Comparison of ENCODE assay signal across 8 cellular contexts in genomic region chr1:25692560-25692959, GRCh38.
DNase-seq lines count a peak whose midpoint lies in the region; ATAC-seq, FAIRE-seq and TF ChIP-seq lines count a peak whose summit lies in the region.

No MANE protein-coding gene starts in this region.

- in situ Hi-C loops in GM23248 (cut with MboI) (no loop called here), ACHN (cut with HindIII; ENCODE audit: low pct_ligation_motif_present, low pct_unique_long_range_greater_than_20kb, low sequenced_read_pairs) (no loop called here)

- no peak overlapping the region for H2AFZ ChIP-seq in GM23248

- H3K9ac ChIP-seq in GM23248, result no peak overlapping the region

- H3K36me3 ChIP-seq in RWPE2 (ENCODE audit: low read depth) (no peaks in the 10 kb centered on the region), GM23248 (ENCODE audit: low read depth) (no peaks in the 10 kb centered on the region)

- DNase-seq in A549 (ENCODE audit: low read depth in 1 of 2, low spot score in 1 of 2) (peak; percentile 19 to 25), GM12865 (ENCODE audit: low read depth) (peak; percentile 24), RWPE2 (ENCODE audit: low spot score) (no peak), fibroblast of the aortic adventitia (ENCODE audit: low read depth) (no peak), GM23248 (no peak), NCI-H774 (lab: John Stamatoyannopoulos, UW) (no peak), ACHN (no peak)

- H3K27me3 ChIP-seq in RWPE2 (ENCODE audit: insufficient read depth, poor library complexity, severe bottlenecking) (no peaks in the 10 kb centered on the region), GM23248 (replicated peaks; ENCODE audit: insufficient read depth) (0 out of 2 replicates have a peak, but pooled peaks cover 3% of the 10 kb centered on the region)

- POLR2A ChIA-PET in A549 (lab: Yijun Ruan, JAX), result no interaction called here

- H3K27ac ChIP-seq in A549, result no peak overlapping the region
- H3K27ac ChIP-seq in RWPE2 (ENCODE audit: poor library complexity, severe bottlenecking), result no peak overlapping the region
- no peak overlapping the region for H3K27ac ChIP-seq in GM23248

- H4K20me1 ChIP-seq in GM23248 (ENCODE audit: insufficient read depth), result no peaks in the 10 kb centered on the region

- TF ChIP-seq CTCF in A549 (IDR thresholded peaks at IDR 0.05) (peak; percentile 30; the same call in 2 of the 3 replicates), GM12865 (IDR thresholded peaks at IDR 0.05; ENCODE audit: insufficient read depth, low read depth, low read length, missing control alignments) (peak; percentile 63), RWPE2 (IDR thresholded peaks at IDR 0.05; ENCODE audit: poor library complexity, severe bottlenecking) (peak; percentile 23), fibroblast of the aortic adventitia (IDR thresholded peaks at IDR 0.05; ENCODE audit: insufficient read depth, low read length) (peak; percentile 42)

- no peak for TF ChIP-seq EP300 in A549 (IDR thresholded peaks at IDR 0.05)

- TF ChIP-seq POLR2A in A549 (IDR thresholded peaks at IDR 0.05; ENCODE audit: low read length), result no peak

- H3K4me3 ChIP-seq in A549, result no peak overlapping the region
- no peak overlapping the region for H3K4me3 ChIP-seq in GM12865 (ENCODE audit: low read depth, low read length)
- no peak overlapping the region for H3K4me3 ChIP-seq in RWPE2 (ENCODE audit: severe bottlenecking)
- no peak overlapping the region for H3K4me3 ChIP-seq in fibroblast of the aortic adventitia (ENCODE audit: low read depth, low read length)
- H3K4me3 ChIP-seq in GM23248, result no peak overlapping the region

- TF ChIP-seq RAD21 in A549 (conservative IDR thresholded peaks at IDR 0.05 in 1 of 2, IDR thresholded peaks at IDR 0.05 in 1 of 2), result peak; percentile 27 to 42; a peak in 1 of 5 replicates

- H3K9me3 ChIP-seq in A549 (no peaks in the 10 kb centered on the region), RWPE2 (ENCODE audit: severe bottlenecking) (no peaks in the 10 kb centered on the region), GM23248 (ENCODE audit: low read depth) (no peaks in the 10 kb centered on the region)

- H3K4me2 ChIP-seq in A549 (no peak overlapping the region), GM23248 (ENCODE audit: unreplicated experiment) (no peak overlapping the region)

- H3F3A ChIP-seq in GM23248 (ENCODE audit: insufficient read depth), result peaks cover 38% of the 10 kb centered on the region

- FAIRE-seq in A549 (lab: Jason Lieb, UNC), result no peak

- H3K4me1 ChIP-seq in A549 (peaks cover 24% of the 10 kb centered on the region), RWPE2 (ENCODE audit: insufficient read depth, poor library complexity, severe bottlenecking) (peaks cover 10% of the 10 kb centered on the region), GM23248 (ENCODE audit: insufficient read depth) (peaks cover 34% of the 10 kb centered on the region)

- ATAC-seq in A549 (peak in 1 of 2 experiments; percentile 68; a peak in 3 of 6 replicates), RWPE2 (ENCODE audit: low read depth) (no peak), HG02759 (IDR thresholded peaks at IDR 0.05; ENCODE audit: unreplicated experiment) (no peak)

- CTCF ChIA-PET in A549 (lab: Yijun Ruan, JAX), result interaction anchor here (0.8 to 1.9 kb wide), 8 partner anchors 14 to 77 kb away, joined by 3 to 4 read pairs (median 3); no protein-coding TSS in a partner anchor

- no peaks in the 10 kb centered on the region for H3K9me2 ChIP-seq in GM23248 (ENCODE audit: insufficient read depth)

- no peaks in the 10 kb centered on the region for H3K79me2 ChIP-seq in GM23248 (ENCODE audit: insufficient read depth)

- 28% methylated on average over 5 of the region's 6 CpGs for WGBS in A549 (ENCODE audit: missing lambda C conversion rate)
- 90 to 91% methylated on average over 6 of the region's 6 CpGs for WGBS in GM23248 (ENCODE audit: low coverage in 1 of 2, low lambda C conversion rate in 2 of 2, missing lambda C conversion rate in 2 of 2), 2 experiments

TF ChIP-seq in A549, 52 proteins besides CTCF, POLR2A, EP300 and RAD21:
- TF ChIP-seq ELK1 (IDR thresholded peaks at IDR 0.05; ENCODE audit: low read depth, low read length) (no peak), RFX5 (IDR thresholded peaks at IDR 0.05) (no peak), POLR2AphosphoS2 (conservative IDR thresholded peaks at IDR 0.05; ENCODE audit: low read length) (no peak), FOSB (CRISPR knock-in tag; IDR thresholded peaks at IDR 0.05) (no peak), RNF2 (IDR thresholded peaks at IDR 0.05; ENCODE audit: borderline replicate concordance, low read depth) (no peak), KDM1A (IDR thresholded peaks at IDR 0.05; ENCODE audit: low read depth) (no peak), PHF8 (IDR thresholded peaks at IDR 0.05; ENCODE audit: borderline replicate concordance, low read depth) (no peak), HOXA7 (CRISPR knock-in tag; IDR thresholded peaks at IDR 0.05) (no peak), GATA3 (IDR thresholded peaks at IDR 0.05; ENCODE audit: borderline replicate concordance) (no peak), TP53 (CRISPR knock-in tag; IDR thresholded peaks at IDR 0.05) (no peak), ZNF302 (CRISPR knock-in tag; IDR thresholded peaks at IDR 0.05) (no peak), MAZ (IDR thresholded peaks at IDR 0.05; ENCODE audit: borderline replicate concordance, low read depth, low read length) (no peak), KDM5A (IDR thresholded peaks at IDR 0.05) (no peak), RCOR1 (IDR thresholded peaks at IDR 0.05; ENCODE audit: low read depth, low read length) (no peak), EHF (CRISPR knock-in tag; IDR thresholded peaks at IDR 0.05) (no peak), JUN (IDR thresholded peaks at IDR 0.05) (no peak)
TF ChIP-seq in A549: peak in this region for 0.

Comparison
In these comparisons a context has a peak if more than half of its experiments do, and no peak if none do; other contexts are left out.
1. DNase-seq: peak in A549 (2 of 2) and GM12865 (single experiment); none in RWPE2 (single experiment), fibroblast of the aortic adventitia (single experiment), GM23248 (single experiment), NCI-H774 (single experiment) and ACHN (single experiment).
2. Peak in every context shown above with its lines, with median percentiles within 50 percentile points of each other: CTCF ChIP-seq.